Comparison of ENCODE assay signal across 1 cellular context in the genomic region with DNA sequence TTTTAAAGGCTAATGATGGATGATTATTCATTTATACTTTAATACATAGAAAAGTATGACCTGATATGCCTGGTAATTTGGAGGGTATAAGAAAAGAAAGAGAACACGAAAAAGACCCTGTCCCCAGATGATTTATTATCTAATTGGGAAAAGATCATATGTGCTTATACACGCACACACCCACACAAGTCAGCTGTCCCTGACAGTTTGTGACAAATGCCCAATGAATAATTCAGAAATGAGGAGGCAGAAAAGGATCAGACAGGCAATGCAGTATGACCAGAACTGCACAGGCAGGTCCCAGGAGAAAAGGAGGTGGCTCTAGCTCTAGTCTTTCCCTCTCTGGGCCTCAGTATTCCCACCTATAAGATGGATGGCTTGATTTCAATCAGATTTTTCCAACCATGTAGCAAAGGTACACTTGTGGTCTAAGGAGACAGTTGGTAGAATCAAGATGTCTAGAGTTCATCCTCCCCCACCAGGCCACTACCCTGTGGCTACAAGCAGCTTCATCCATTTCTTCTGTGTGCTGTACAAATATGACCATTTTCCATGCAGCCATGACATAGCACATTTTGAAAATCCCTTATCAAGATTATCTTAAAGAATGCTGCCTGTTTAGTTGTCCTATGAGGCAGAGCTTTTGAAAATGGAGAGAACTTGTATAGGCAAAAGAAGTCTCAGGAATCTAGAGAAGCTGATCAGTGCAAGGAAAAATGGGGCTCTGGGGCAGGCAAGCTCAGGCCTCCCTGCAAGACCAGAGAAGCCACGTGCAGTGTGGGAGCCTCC.
TF ChIP-seq lines count a peak whose summit lies in the region.

No MANE protein-coding gene starts in this region.

TF ChIP-seq in K562, 482 proteins besides CTCF, POLR2A, EP300 and RAD21 (continued from another document and continues in another):
- TF ChIP-seq ZNF449 (CRISPR knock-in tag; IDR thresholded peaks at IDR 0.05) = peak; percentile 59; the same call in 1 of the 2 replicates
- TF ChIP-seq E2F3 (CRISPR knock-in tag; IDR thresholded peaks at IDR 0.05) = 0 out of 2 replicates have a peak, but pooled peaks have one; percentile 24
- TF ChIP-seq, protein P1, sequence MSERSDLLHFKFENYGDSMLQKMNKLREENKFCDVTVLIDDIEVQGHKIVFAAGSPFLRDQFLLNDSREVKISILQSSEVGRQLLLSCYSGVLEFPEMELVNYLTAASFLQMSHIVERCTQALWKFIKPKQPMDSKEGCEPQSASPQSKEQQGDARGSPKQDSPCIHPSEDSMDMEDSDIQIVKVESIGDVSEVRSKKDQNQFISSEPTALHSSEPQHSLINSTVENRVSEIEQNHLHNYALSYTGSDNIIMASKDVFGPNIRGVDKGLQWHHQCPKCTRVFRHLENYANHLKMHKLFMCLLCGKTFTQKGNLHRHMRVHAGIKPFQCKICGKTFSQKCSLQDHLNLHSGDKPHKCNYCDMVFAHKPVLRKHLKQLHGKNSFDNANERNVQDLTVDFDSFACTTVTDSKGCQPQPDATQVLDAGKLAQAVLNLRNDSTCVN (CRISPR knock-in tag; IDR thresholded peaks at IDR 0.05) = no peak
- TF ChIP-seq FOXM1 (IDR thresholded peaks at IDR 0.05; ENCODE audit: low read depth) = peak; percentile 69; the same call in 1 of the 2 replicates
- no peak for TF ChIP-seq FOXM1 (CRISPR knock-in tag; IDR thresholded peaks at IDR 0.05; ENCODE audit: low read depth)
- peak; percentile 36; the same call in 1 of the 2 replicates for TF ChIP-seq JUND (IDR thresholded peaks at IDR 0.05; ENCODE audit: borderline replicate concordance, low read depth, low read length)
- peak; percentile 54; the same call in 2 of the 3 replicates for TF ChIP-seq JUND (tag; IDR thresholded peaks at IDR 0.05; ENCODE audit: borderline replicate concordance, low read depth, low read length)
- peak; percentile 64 for TF ChIP-seq L3MBTL2 (IDR thresholded peaks at IDR 0.05)
- 0 out of 2 replicates have a peak, but pooled peaks have one; percentile 44 for TF ChIP-seq SOX6 (IDR thresholded peaks at IDR 0.05)
- no peak for TF ChIP-seq NR4A1 (CRISPR knock-in tag; IDR thresholded peaks at IDR 0.05)
- peak; percentile 67 for TF ChIP-seq NR4A1 (tag; IDR thresholded peaks at IDR 0.05)
- TF ChIP-seq ATF2 (CRISPR knock-in tag; IDR thresholded peaks at IDR 0.05) = no peak
- no peak for TF ChIP-seq CREBBP (IDR thresholded peaks at IDR 0.05; ENCODE audit: low read depth, low read length)
- peak; percentile 77 for TF ChIP-seq ZNF644 (tag; IDR thresholded peaks at IDR 0.05; ENCODE audit: low read depth)
- TF ChIP-seq ZNF212 (CRISPR knock-in tag; IDR thresholded peaks at IDR 0.05) = no peak
- TF ChIP-seq NR2C2 (CRISPR knock-in tag; IDR thresholded peaks at IDR 0.05) = no peak
- peak; percentile 53 for TF ChIP-seq NR2C2 (tag; IDR thresholded peaks at IDR 0.05)
- no peak for TF ChIP-seq KLF16 (IDR thresholded peaks at IDR 0.05)
- 0 out of 2 replicates have a peak, but pooled peaks have one; percentile 49 for TF ChIP-seq OTX1 (CRISPR knock-in tag; IDR thresholded peaks at IDR 0.05)
- TF ChIP-seq ZFP91 (CRISPR knock-in tag; IDR thresholded peaks at IDR 0.05) = no peak
- TF ChIP-seq SREBF2 (CRISPR knock-in tag; IDR thresholded peaks at IDR 0.05) = no peak
- no peak for TF ChIP-seq BRF1 (IDR thresholded peaks at IDR 0.05; ENCODE audit: borderline replicate concordance, extremely low read depth, insufficient read length)
- no peak for TF ChIP-seq RBM17 (IDR thresholded peaks at IDR 0.05; ENCODE audit: borderline replicate concordance, low read depth, low read length)
- peak; percentile 76; the same call in 1 of the 2 replicates for TF ChIP-seq ZNF592 (IDR thresholded peaks at IDR 0.05)
- no peak for TF ChIP-seq NR3C1 (CRISPR knock-in tag; IDR thresholded peaks at IDR 0.05)
- no peak for TF ChIP-seq THRB (CRISPR knock-in tag; conservative IDR thresholded peaks at IDR 0.05)
- peak; percentile 36 for TF ChIP-seq TAF9B (IDR thresholded peaks at IDR 0.05; ENCODE audit: partially characterized antibody)
- TF ChIP-seq FOXA3 (CRISPR knock-in tag; conservative IDR thresholded peaks at IDR 0.05 in 1 of 2, IDR thresholded peaks at IDR 0.05 in 1 of 2) = peak in 1 of 2 experiments; percentile 84; a peak in 2 of 4 replicates
- TF ChIP-seq MAFG (tag; conservative IDR thresholded peaks at IDR 0.05) = peak; percentile 98
- no peak for TF ChIP-seq ZNF23 (CRISPR knock-in tag; IDR thresholded peaks at IDR 0.05)
- TF ChIP-seq ZBTB5 (IDR thresholded peaks at IDR 0.05) = no peak
- TF ChIP-seq, protein P2, sequence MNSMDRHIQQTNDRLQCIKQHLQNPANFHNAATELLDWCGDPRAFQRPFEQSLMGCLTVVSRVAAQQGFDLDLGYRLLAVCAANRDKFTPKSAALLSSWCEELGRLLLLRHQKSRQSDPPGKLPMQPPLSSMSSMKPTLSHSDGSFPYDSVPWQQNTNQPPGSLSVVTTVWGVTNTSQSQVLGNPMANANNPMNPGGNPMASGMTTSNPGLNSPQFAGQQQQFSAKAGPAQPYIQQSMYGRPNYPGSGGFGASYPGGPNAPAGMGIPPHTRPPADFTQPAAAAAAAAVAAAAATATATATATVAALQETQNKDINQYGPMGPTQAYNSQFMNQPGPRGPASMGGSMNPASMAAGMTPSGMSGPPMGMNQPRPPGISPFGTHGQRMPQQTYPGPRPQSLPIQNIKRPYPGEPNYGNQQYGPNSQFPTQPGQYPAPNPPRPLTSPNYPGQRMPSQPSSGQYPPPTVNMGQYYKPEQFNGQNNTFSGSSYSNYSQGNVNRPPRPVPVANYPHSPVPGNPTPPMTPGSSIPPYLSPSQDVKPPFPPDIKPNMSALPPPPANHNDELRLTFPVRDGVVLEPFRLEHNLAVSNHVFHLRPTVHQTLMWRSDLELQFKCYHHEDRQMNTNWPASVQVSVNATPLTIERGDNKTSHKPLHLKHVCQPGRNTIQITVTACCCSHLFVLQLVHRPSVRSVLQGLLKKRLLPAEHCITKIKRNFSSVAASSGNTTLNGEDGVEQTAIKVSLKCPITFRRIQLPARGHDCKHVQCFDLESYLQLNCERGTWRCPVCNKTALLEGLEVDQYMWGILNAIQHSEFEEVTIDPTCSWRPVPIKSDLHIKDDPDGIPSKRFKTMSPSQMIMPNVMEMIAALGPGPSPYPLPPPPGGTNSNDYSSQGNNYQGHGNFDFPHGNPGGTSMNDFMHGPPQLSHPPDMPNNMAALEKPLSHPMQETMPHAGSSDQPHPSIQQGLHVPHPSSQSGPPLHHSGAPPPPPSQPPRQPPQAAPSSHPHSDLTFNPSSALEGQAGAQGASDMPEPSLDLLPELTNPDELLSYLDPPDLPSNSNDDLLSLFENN (IDR thresholded peaks at IDR 0.05; ENCODE audit: low read depth in 2 of 2, low read length in 2 of 2) = no peak
- TF ChIP-seq ZNF232 (CRISPR knock-in tag; IDR thresholded peaks at IDR 0.05) = no peak
- no peak for TF ChIP-seq ZBTB33 (CRISPR knock-in tag; IDR thresholded peaks at IDR 0.05)
- TF ChIP-seq POLR2G (IDR thresholded peaks at IDR 0.05; ENCODE audit: low read depth, low read length) = no peak
- TF ChIP-seq MAFK (IDR thresholded peaks at IDR 0.05; ENCODE audit: low read length) = peak; percentile 84
- TF ChIP-seq ZFP1 (CRISPR knock-in tag; IDR thresholded peaks at IDR 0.05) = peak; percentile 21; the same call in 1 of the 2 replicates
